16 cellular contexts compared by ENCODE assay signal in genomic region chr3:45057557-45057956, GRCh38. TPM values are rescaled to one million over a fixed set of nuclear protein-coding genes. Genes with fewer than 3 reads are reported as not detected.
DNase-seq lines count a peak whose midpoint lies in the region; ATAC-seq and TF ChIP-seq lines count a peak whose summit lies in the region.
"Had no signal": no experiment of that assay in that cellular context is flagged by ENCODE, and none has a peak within 500 bp of the region (broad histone marks: within the 10 kb centered on the region; RNA-seq: fewer than 3 reads in every experiment).

No MANE protein-coding gene starts in this region.

- H3K27ac Mint-ChIP-seq in mesothelial cell of epicardium (peak overlapping the region; percentile 74), glutamatergic neuron (ENCODE audit: unreplicated experiment) (no peak overlapping the region)
- H3K27ac Mint-ChIP-seq: activated naive CD4-positive, alpha-beta T cell treated with anti-CD3 and anti-CD28 coated beads, Interleukin-2, amount 50 U/mL, for 24 hours had no signal

- H3K27me3 Mint-ChIP-seq in mesothelial cell of epicardium (ENCODE audit: low read depth) (no peaks in the 10 kb centered on the region), glutamatergic neuron (ENCODE audit: unreplicated experiment) (no peaks in the 10 kb centered on the region)
- H3K27me3 Mint-ChIP-seq: activated naive CD4-positive, alpha-beta T cell treated with anti-CD3 and anti-CD28 coated beads, Interleukin-2, amount 50 U/mL, for 24 hours had no signal

- H3K27ac ChIP-seq in C4-2B (peak overlapping the region; percentile 24; the same call in 1 of the 2 replicates), VCaP (peak overlapping the region; percentile 56)
- H3K27ac ChIP-seq: 22Rv1 had no signal

- no peaks in the 10 kb centered on the region for H3K36me3 Mint-ChIP-seq in mesothelial cell of epicardium
- no peaks in the 10 kb centered on the region for H3K36me3 Mint-ChIP-seq in glutamatergic neuron (ENCODE audit: unreplicated experiment)
- H3K36me3 Mint-ChIP-seq: activated naive CD4-positive, alpha-beta T cell treated with anti-CD3 and anti-CD28 coated beads, Interleukin-2, amount 50 U/mL, for 24 hours had no signal

- H3K4me3 Mint-ChIP-seq in mesothelial cell of epicardium (no peak overlapping the region), glutamatergic neuron (ENCODE audit: unreplicated experiment) (no peak overlapping the region)
- H3K4me3 Mint-ChIP-seq: activated naive CD4-positive, alpha-beta T cell treated with anti-CD3 and anti-CD28 coated beads, Interleukin-2, amount 50 U/mL, for 24 hours had no signal

- H3K9me3 Mint-ChIP-seq in mesothelial cell of epicardium (no peaks in the 10 kb centered on the region), glutamatergic neuron (ENCODE audit: unreplicated experiment) (peaks cover 2% of the 10 kb centered on the region)
- H3K9me3 Mint-ChIP-seq: activated naive CD4-positive, alpha-beta T cell treated with anti-CD3 and anti-CD28 coated beads, Interleukin-2, amount 50 U/mL, for 24 hours had no signal

- TF ChIP-seq CTCF in C4-2B (conservative IDR thresholded peaks at IDR 0.05) (no peak), VCaP (conservative IDR thresholded peaks at IDR 0.05) (no peak), mesothelial cell of epicardium (IDR thresholded peaks at IDR 0.05; ENCODE audit: unreplicated experiment) (no peak), glutamatergic neuron (IDR thresholded peaks at IDR 0.05; ENCODE audit: partially characterized antibody, unreplicated experiment) (no peak)

- H3K4me1 Mint-ChIP-seq in mesothelial cell of epicardium (peaks cover 38% of the 10 kb centered on the region), glutamatergic neuron (ENCODE audit: low read depth, unreplicated experiment) (peaks cover 3% of the 10 kb centered on the region)

- DNase-seq in NCI-H146 (lab: John Stamatoyannopoulos, UW) (peak; percentile 13), NCI-H146 treated with DMSO at 0.1 percent for 48 hours (lab: John Stamatoyannopoulos, UW; ENCODE audit: unreplicated experiment) (no peak), mesothelial cell of epicardium (ENCODE audit: low spot score in 2 of 2, unreplicated experiment in 2 of 2) (no peak), glutamatergic neuron (no peak)
- DNase-seq: DMS153, left cardiac atrium, NCI-H446, SK-N-SH, spleen, substantia nigra had no signal

- ATAC-seq in HG02870 (IDR thresholded peaks at IDR 0.05; ENCODE audit: unreplicated experiment) (no peak), HG03378 (IDR thresholded peaks at IDR 0.05; ENCODE audit: unreplicated experiment) (no peak)

RNA-seq across cellular contexts. Expression of gene CLEC3B, which starts 31.5 kb away (rescaled TPM):
- total RNA-seq in mesothelial cell of epicardium (0.60 to 1.2 TPM (median 0.66 TPM) in 3 replicates), glutamatergic neuron (ENCODE audit: unreplicated experiment) (not detected)
